19 cellular contexts compared by ENCODE assay signal in the genomic region with DNA sequence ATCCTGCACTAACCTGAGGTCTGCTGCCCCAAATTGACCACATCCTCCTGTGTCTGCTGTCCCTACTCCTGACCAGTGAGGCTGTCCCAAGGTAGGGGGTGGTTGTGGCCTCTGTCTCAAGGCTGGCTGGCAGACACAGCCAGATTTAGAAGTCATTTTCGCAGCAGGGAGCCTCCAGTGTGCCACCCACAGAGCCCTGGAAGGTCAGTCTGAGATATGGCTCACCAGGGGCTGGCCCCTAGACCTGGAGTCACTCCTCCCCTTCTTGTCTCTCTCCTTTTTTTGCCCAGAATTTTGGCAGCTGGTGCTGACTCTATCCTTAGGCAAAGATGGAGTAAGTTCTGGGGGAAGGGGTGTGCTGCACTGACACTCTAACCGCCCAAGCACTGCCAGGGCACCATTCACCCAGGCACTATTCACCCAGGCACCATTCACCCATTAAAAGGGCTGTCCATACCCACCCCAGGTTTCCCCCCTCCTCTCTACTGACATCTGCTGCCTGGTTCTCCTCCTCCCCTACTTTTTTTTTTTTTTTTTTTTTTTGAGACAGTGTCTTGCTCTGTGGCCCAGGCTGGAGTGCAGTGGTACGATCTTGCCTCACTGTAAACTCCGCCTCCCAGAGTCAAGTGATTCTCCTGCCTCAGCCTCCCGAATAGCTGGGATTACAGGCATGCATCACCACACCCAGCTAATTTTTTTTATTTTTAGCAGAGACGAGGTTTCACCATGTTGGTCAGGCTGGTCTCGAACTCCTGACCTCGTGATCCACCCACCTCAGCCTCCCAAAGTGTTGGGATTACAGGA. TPM values are rescaled to one million over a fixed set of nuclear protein-coding genes. Genes with fewer than 3 reads are reported as not detected.
DNase-seq lines count a peak whose midpoint lies in the region; ATAC-seq and TF ChIP-seq lines count a peak whose summit lies in the region.
"Had no signal": no experiment of that assay in that cellular context is flagged by ENCODE, and none has a peak within 500 bp of the region (broad histone marks: within the 10 kb centered on the region; RNA-seq: fewer than 3 reads in every experiment).

No MANE protein-coding gene starts in this region.

- no peak overlapping the region for H2BK12ac ChIP-seq in mesenchymal stem cell (ENCODE audit: low read length in 2 of 2)

- no peaks in the 10 kb centered on the region for H3K79me1 ChIP-seq in mesenchymal stem cell (replicated peaks; ENCODE audit: low read length, poor library complexity, severe bottlenecking)

- H3K9me3 ChIP-seq in mesenchymal stem cell (ENCODE audit: control insufficient read depth, low read length) (no peaks in the 10 kb centered on the region), right atrium auricular region (no peaks in the 10 kb centered on the region)
- H3K9me3 ChIP-seq: A549, SJSA1 had no signal

- no peak overlapping the region for H3K23ac ChIP-seq in mesenchymal stem cell (ENCODE audit: low read length in 2 of 2)

- H3K27ac ChIP-seq in mesenchymal stem cell (ENCODE audit: low read length, poor library complexity, severe bottlenecking) = no peak overlapping the region
- no peak overlapping the region for H3K27ac ChIP-seq in right atrium auricular region
- H3K27ac ChIP-seq: A549, SJSA1 had no signal

- no peak overlapping the region for H2AK5ac ChIP-seq in mesenchymal stem cell (ENCODE audit: low read length, severe bottlenecking)

- no peak overlapping the region for H3K4ac ChIP-seq in mesenchymal stem cell (ENCODE audit: low read depth in 1 of 2, low read length in 2 of 2)

- no peak overlapping the region for H3K14ac ChIP-seq in mesenchymal stem cell (ENCODE audit: low read length in 2 of 2)

- DNase-seq in NCI-H2171 treated with DMSO at 0.1 percent for 48 hours (lab: John Stamatoyannopoulos, UW) = peak; percentile 77
- DNase-seq in NCI-H2171 (lab: John Stamatoyannopoulos, UW) = no peak
- DNase-seq in GM06990 (ENCODE audit: extremely low read depth, insufficient read length) = no peak
- peak; percentile 87 for DNase-seq in NCI-H69 (lab: John Stamatoyannopoulos, UW)
- DNase-seq in mesenchymal stem cell = peak; percentile 26
- no peak for DNase-seq in Right ventricle myocardium superior
- DNase-seq in right atrium auricular region (ENCODE audit: low spot score) = no peak
- DNase-seq: Calu3; CD8-positive, alpha-beta T cell; NCI-H1105 treated with DMSO at 0.1 percent for 48 hours; NCI-H187; NCI-H2107; NCI-H446 treated with DMSO at 0.1 percent for 48 hours had no signal

- no peak overlapping the region for H3K9ac ChIP-seq in mesenchymal stem cell (ENCODE audit: low read length)

- intact Hi-C loops in Right ventricle myocardium superior (cut with DNase I) = no loop called here

- H2BK15ac ChIP-seq in mesenchymal stem cell (ENCODE audit: low read depth, poor library complexity, severe bottlenecking) = no peak overlapping the region

- H3K4me2 ChIP-seq in mesenchymal stem cell (ENCODE audit: low read length, poor library complexity, severe bottlenecking) = no peak overlapping the region
- H3K4me2 ChIP-seq: A549 had no signal

- WGBS in mesenchymal stem cell = 65% methylated on average over 8 of the region's 8 CpGs

- TF ChIP-seq CTCF in GM06990 (IDR thresholded peaks at IDR 0.05; ENCODE audit: insufficient read depth, low read length, poor library complexity, severe bottlenecking) (peak; percentile 7), right atrium auricular region (IDR thresholded peaks at IDR 0.05) (no peak)

- no peak overlapping the region for H2AFZ ChIP-seq in mesenchymal stem cell (ENCODE audit: low read depth, low read length)

- no peak overlapping the region for H4K8ac ChIP-seq in mesenchymal stem cell (ENCODE audit: low read length)

- no peak overlapping the region for H3K18ac ChIP-seq in mesenchymal stem cell (ENCODE audit: low read depth in 1 of 2, low read length in 2 of 2)

- no peak overlapping the region for H2BK5ac ChIP-seq in mesenchymal stem cell (ENCODE audit: low read depth, low read length, poor library complexity, severe bottlenecking)

- no peaks in the 10 kb centered on the region for H3K36me3 ChIP-seq in GM06990 (ENCODE audit: control insufficient read depth, insufficient read depth, low read length)
- H3K36me3 ChIP-seq in mesenchymal stem cell (ENCODE audit: control insufficient read depth in 1 of 2, insufficient read depth in 2 of 2, low read depth in 1 of 2, low read length in 2 of 2) = no peaks in the 10 kb centered on the region
- H3K36me3 ChIP-seq in right atrium auricular region = no peaks in the 10 kb centered on the region
- H3K36me3 ChIP-seq: SJSA1 had no signal

- H3K27me3 ChIP-seq in GM06990 (replicated peaks; ENCODE audit: control insufficient read depth, insufficient read depth, low read length) (peaks cover 6% of the 10 kb centered on the region), mesenchymal stem cell (ENCODE audit: control insufficient read depth in 1 of 2, insufficient read depth in 1 of 2, low read length in 2 of 2) (peaks cover 74 to 75% of the 10 kb centered on the region in 2 experiments), right atrium auricular region (peaks cover 6 to 8% of the 10 kb centered on the region in 2 donors)

- H2BK120ac ChIP-seq in mesenchymal stem cell (ENCODE audit: low read depth, low read length) = no peak overlapping the region

- ATAC-seq in GM19023 (IDR thresholded peaks at IDR 0.05; ENCODE audit: unreplicated experiment) (no peak), Right ventricle myocardium superior (ENCODE audit: poor library complexity) (no peak)
- ATAC-seq: A549; CD8-positive, alpha-beta T cell had no signal

- no peak overlapping the region for H4K91ac ChIP-seq in mesenchymal stem cell (ENCODE audit: low read length)

- H3K4me1 ChIP-seq in mesenchymal stem cell (ENCODE audit: control insufficient read depth, insufficient read depth, low read depth, low read length) (no peaks in the 10 kb centered on the region), right atrium auricular region (peaks cover 0 to 10% of the 10 kb centered on the region in 2 donors)
- H3K4me1 ChIP-seq: SJSA1 had no signal

- H3K4me3 ChIP-seq in GM06990 (replicated peaks; ENCODE audit: low read depth, low read length) = no peak overlapping the region
- no peak overlapping the region for H3K4me3 ChIP-seq in mesenchymal stem cell (ENCODE audit: insufficient read depth in 1 of 2, low read depth in 1 of 2, low read length in 2 of 2)
- no peak overlapping the region for H3K4me3 ChIP-seq in right atrium auricular region
- H3K4me3 ChIP-seq: A549, SJSA1 had no signal

RNA-seq across cellular contexts. Expression of gene DDN, which starts 7.7 kb away (rescaled TPM):
- 0.17 TPM for polyA plus RNA-seq in mesenchymal stem cell (2013, experiment 1 of 2)
- polyA plus RNA-seq in mesenchymal stem cell (2013, experiment 2 of 2) = 0.19 TPM
- total RNA-seq in Right ventricle myocardium superior (0.78 TPM), right atrium auricular region (under 1 TPM; 0.44 to 0.67 TPM)
- polyA plus RNA-seq: IgD-negative memory B cell had no signal

RNA-seq across cellular contexts. Expression of gene WNT1, which starts 13.3 kb away (rescaled TPM):
- not detected for polyA plus RNA-seq in mesenchymal stem cell (2013, experiment 1 of 2)
- not detected for polyA plus RNA-seq in mesenchymal stem cell (2013, experiment 2 of 2)
- not detected for total RNA-seq in Right ventricle myocardium superior
- not detected for total RNA-seq in right atrium auricular region
- total RNA-seq: Calu3, H4, SJSA1 had no signal
- polyA plus RNA-seq: A549, BJ had no signal

RNA-seq across cellular contexts. Expression of gene WNT10B, which starts 19.9 kb away (rescaled TPM):
- 0.11 TPM for polyA plus RNA-seq in mesenchymal stem cell (2013, experiment 1 of 2)
- 0.04 TPM for polyA plus RNA-seq in mesenchymal stem cell (2013, experiment 2 of 2)
- 0.40 TPM for total RNA-seq in Right ventricle myocardium superior
- under 1 TPM in 1 of 2 donors, not detected in 1; 0.74 TPM for total RNA-seq in right atrium auricular region
- total RNA-seq: Calu3 had no signal
- polyA plus RNA-seq: IgD-negative memory B cell had no signal

RNA-seq across cellular contexts. Expression of gene PRKAG1, which starts 27.1 kb away (rescaled TPM):
- 62.2 TPM for polyA plus RNA-seq in mesenchymal stem cell (2013, experiment 1 of 2)
- 63.2 TPM for polyA plus RNA-seq in mesenchymal stem cell (2013, experiment 2 of 2)
- 92.8 TPM for total RNA-seq in Right ventricle myocardium superior
- 10 to 100 TPM; 68.5 to 74.8 TPM for total RNA-seq in right atrium auricular region

RNA-seq across cellular contexts. Expression of gene ARF3, which starts 34.2 kb away (rescaled TPM):
- polyA plus RNA-seq in mesenchymal stem cell (2013, experiment 1 of 2) = 112 TPM
- 114 TPM for polyA plus RNA-seq in mesenchymal stem cell (2013, experiment 2 of 2)
- total RNA-seq in Right ventricle myocardium superior (43.7 TPM), right atrium auricular region (10 to 100 TPM; 35.5 to 48.8 TPM)

Comparison
In these comparisons a context has a peak if more than half of its experiments do, and no peak if none do; other contexts are left out.
1. DNase-seq: peak in NCI-H2171 treated with DMSO at 0.1 percent for 48 hours (single experiment), NCI-H69 (single experiment) and mesenchymal stem cell (single experiment); none in NCI-H2171 (single experiment), GM06990 (single experiment), Right ventricle myocardium superior (single experiment) and right atrium auricular region (single experiment).